In the genomic region with DNA sequence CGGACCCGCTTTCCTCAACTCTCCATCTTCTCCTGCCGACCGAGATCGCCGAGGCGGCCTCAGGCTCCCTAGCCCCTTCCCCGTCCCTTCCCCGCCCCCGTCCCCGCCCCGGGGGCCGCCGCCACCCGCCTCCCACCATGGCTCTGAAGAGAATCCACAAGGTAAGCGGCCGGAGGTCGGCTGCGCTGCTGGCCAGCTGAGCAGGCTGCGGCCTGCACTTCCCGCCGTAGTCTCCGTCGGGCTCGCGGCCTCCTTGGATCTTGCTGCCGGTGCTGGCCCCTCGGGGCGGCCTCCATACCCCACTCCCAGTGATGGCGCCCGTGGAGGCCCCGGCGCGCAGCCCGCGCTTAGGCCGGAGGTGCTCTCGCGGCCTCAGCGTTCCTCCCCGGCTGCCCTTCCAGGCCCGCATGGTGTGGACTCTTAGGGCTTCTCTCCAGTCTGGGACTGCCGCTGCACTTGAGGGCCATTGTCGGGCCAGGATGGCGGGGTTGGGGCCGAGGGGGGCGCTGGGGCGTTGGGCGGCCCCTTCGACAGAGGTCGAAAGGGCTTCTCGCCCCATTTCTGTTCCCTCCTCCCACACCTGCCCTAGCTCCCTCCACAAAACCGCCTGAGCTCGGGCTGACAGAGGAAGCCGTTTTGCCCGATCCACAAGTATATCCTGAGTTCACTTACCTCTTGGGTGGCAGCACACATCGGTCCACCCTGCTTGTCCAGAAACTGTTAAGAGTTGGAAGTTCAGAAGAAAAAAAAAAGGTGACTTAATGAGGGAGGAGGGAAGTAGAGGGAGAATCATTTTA, we compare ENCODE assay signal across 8 cellular contexts. TPM values are rescaled to one million over a fixed set of nuclear protein-coding genes. Genes with fewer than 3 reads are reported as not detected.
DNase-seq lines count a peak whose midpoint lies in the region; ATAC-seq, FAIRE-seq and TF ChIP-seq lines count a peak whose summit lies in the region.

No MANE protein-coding gene starts in this region.

- no peak for TF ChIP-seq RAD21 in liver (IDR thresholded peaks at IDR 0.05)

- H3K4me3 ChIP-seq in HUES6 (ENCODE audit: low read depth, low read length) (peak overlapping the region; percentile 100), WERI-Rb-1 (ENCODE audit: low read depth, low read length) (peak overlapping the region; percentile 96), coronary artery (peak overlapping the region; percentile 93), liver (ENCODE audit: low read depth in 1 of 3, low read length in 3 of 3) (peak overlapping the region; percentile 72 to 99 (median 76))

- DNase-seq in D721Med (ENCODE audit: insufficient read length, low spot score) = peak; percentile 33
- peak; percentile 26 for DNase-seq in WERI-Rb-1
- peak; percentile 76 for DNase-seq in coronary artery (ENCODE audit: low spot score)
- DNase-seq in stimulated activated CD4-positive, alpha-beta T cell treated with anti-CD3 and anti-CD28 coated beads, TNF-alpha, amount 100 ng/mL, for 4 hours (ENCODE audit: low read depth in 3 of 3) = peak in 2 of 3 experiments; percentile 39 to 53
- no peak for DNase-seq in dedifferentiated amniotic fluid mesenchymal stem cell (ENCODE audit: extremely low spot score)

- WGBS in liver = under 1% methylated on average over 57 of the region's 57 CpGs

- H3K27ac ChIP-seq in HUES6 (ENCODE audit: low read depth, low read length) (peak overlapping the region; percentile 96; the same call in 1 of the 2 replicates), WERI-Rb-1 (peak overlapping the region; percentile 98), coronary artery (peak overlapping the region; percentile 94 to 98), liver (ENCODE audit: low read depth in 1 of 2, low read length in 2 of 2) (peak overlapping the region; percentile 86 to 93)

- no peak for FAIRE-seq in D721Med (lab: Jason Lieb, UNC)

- H3K9me3 ChIP-seq in HUES6 (ENCODE audit: control insufficient read depth, insufficient read depth, low read depth, low read length) = no peaks in the 10 kb centered on the region
- no peaks in the 10 kb centered on the region for H3K9me3 ChIP-seq in WERI-Rb-1 (ENCODE audit: severe bottlenecking)
- H3K9me3 ChIP-seq in liver (ENCODE audit: control insufficient read depth in 4 of 4, low read length in 3 of 4) = no peaks in the 10 kb centered on the region

- TF ChIP-seq CTCF in D721Med (IDR thresholded peaks at IDR 0.05; ENCODE audit: insufficient read depth, missing control alignments) = no peak
- no peak for TF ChIP-seq CTCF in WERI-Rb-1 (IDR thresholded peaks at IDR 0.05; ENCODE audit: low read depth, low read length)
- TF ChIP-seq CTCF in coronary artery (IDR thresholded peaks at IDR 0.05) = no peak
- TF ChIP-seq CTCF in liver (IDR thresholded peaks at IDR 0.05; ENCODE audit: low read depth, low read length, missing input control) = no peak

- H3K9ac ChIP-seq in HUES6 (ENCODE audit: low read length) (peak overlapping the region; percentile 92), liver (ENCODE audit: low read depth in 1 of 2, low read length in 2 of 2) (peak overlapping the region; percentile 78 to 96)

- ATAC-seq in GM21515 (IDR thresholded peaks at IDR 0.05; ENCODE audit: unreplicated experiment) = peak; percentile 15

- H3K27me3 ChIP-seq in HUES6 (ENCODE audit: control insufficient read depth, insufficient read depth, low read length) (no peaks in the 10 kb centered on the region), WERI-Rb-1 (ENCODE audit: insufficient read depth, low read depth, severe bottlenecking) (no peaks in the 10 kb centered on the region), liver (ENCODE audit: control insufficient read depth in 4 of 4, insufficient read depth in 4 of 4, low read length in 3 of 4) (no peaks in the 10 kb centered on the region)

- H3K4me1 ChIP-seq in HUES6 (ENCODE audit: control insufficient read depth, insufficient read depth, low read length) (peaks cover 16% of the 10 kb centered on the region), liver (ENCODE audit: control insufficient read depth in 4 of 4, insufficient read depth in 4 of 4, low read length in 3 of 4) (peaks cover 13 to 27% (median 20%) of the 10 kb centered on the region in 4 donors)

- H3K36me3 ChIP-seq in HUES6 (ENCODE audit: control insufficient read depth, insufficient read depth, low read length) = peaks cover 28% of the 10 kb centered on the region
- H3K36me3 ChIP-seq in WERI-Rb-1 = peaks cover 48% of the 10 kb centered on the region
- peaks cover 0 to 3% (median 0%) of the 10 kb centered on the region in 4 donors for H3K36me3 ChIP-seq in liver (ENCODE audit: control insufficient read depth in 4 of 4, insufficient read depth in 3 of 4, low read depth in 1 of 4, low read length in 3 of 4)

TF ChIP-seq in liver, 16 proteins besides CTCF, POLR2A, EP300 and RAD21:
- TF ChIP-seq YY1 (IDR thresholded peaks at IDR 0.05) (peak; percentile 74), HNF4G (IDR thresholded peaks at IDR 0.05) (no peak), RXRA (IDR thresholded peaks at IDR 0.05) (peak in 1 of 2 donors; percentile 13), FOXA1 (IDR thresholded peaks at IDR 0.05) (no peak)

RNA-seq across cellular contexts. Expression of gene UBE2D2, which starts 0.7 kb away (rescaled TPM):
- total RNA-seq in liver = 10 to 100 TPM; 17.0 to 53.6 TPM
- 10 to 100 TPM; 38.5 to 44.2 TPM for polyA plus RNA-seq in liver
